19 cellular contexts compared by ENCODE assay signal in genomic region chr18:10120622-10121021, GRCh38.
DNase-seq lines count a peak whose midpoint lies in the region; FAIRE-seq and TF ChIP-seq lines count a peak whose summit lies in the region.
"Had no signal": no experiment of that assay in that cellular context is flagged by ENCODE, and none has a peak within 500 bp of the region (broad histone marks: within the 10 kb centered on the region; RNA-seq: fewer than 3 reads in every experiment).

No MANE protein-coding gene starts in this region.

- H3K36me3 Mint-ChIP-seq in CD14-positive monocyte = peaks cover 4 to 6% of the 10 kb centered on the region in 2 donors

- WGBS in mesenchymal stem cell = 95% methylated on average over 3 of the region's 3 CpGs

- no peak overlapping the region for H3K4me3 Mint-ChIP-seq in CD14-positive monocyte

- peak overlapping the region; percentile 78 for H4K8ac ChIP-seq in mesenchymal stem cell (ENCODE audit: low read length)

- DNase-seq in NCI-H146 (lab: John Stamatoyannopoulos, UW) (peak; percentile 29), NCI-H146 treated with DMSO at 0.1 percent for 48 hours (lab: John Stamatoyannopoulos, UW; ENCODE audit: unreplicated experiment) (no peak), NCI-H69 (lab: John Stamatoyannopoulos, UW) (peak; percentile 67), mesenchymal stem cell (no peak), urothelium cell line (ENCODE audit: low spot score) (no peak), CD14-positive monocyte (ENCODE audit: low spot score) (no peak), NCI-H1930 (lab: John Stamatoyannopoulos, UW) (no peak), germinal center (ENCODE audit: low spot score) (no peak)
- DNase-seq: GDM1, HCEC 1CT, NCI-H1105, NCI-H1694 treated with DMSO at 0.1 percent for 48 hours, NCI-H345, NCI-H748 treated with DMSO at 0.1 percent for 48 hours, PC-3, RPMI8226, SIG-M5 had no signal

- intact Hi-C loops in CD14-positive monocyte (cut with micrococcal nuclease) = no loop called here

- no peak overlapping the region for H3K4me2 ChIP-seq in mesenchymal stem cell (ENCODE audit: low read length, poor library complexity, severe bottlenecking)

- peak overlapping the region in 1 of 2 experiments; percentile 90 for H3K18ac ChIP-seq in mesenchymal stem cell (ENCODE audit: low read depth in 1 of 2, low read length in 2 of 2)

- peaks cover 0 to 9% (median 0%) of the 10 kb centered on the region in 3 donors for H3K27me3 Mint-ChIP-seq in CD14-positive monocyte (ENCODE audit: low read depth in 3 of 3)

- no peak overlapping the region for H3K23ac ChIP-seq in mesenchymal stem cell (ENCODE audit: low read length in 2 of 2)

- H2AK5ac ChIP-seq in mesenchymal stem cell (ENCODE audit: low read length, severe bottlenecking) = no peak overlapping the region

- no peak overlapping the region for H3K4me3 ChIP-seq in mesenchymal stem cell (ENCODE audit: insufficient read depth in 1 of 2, low read depth in 1 of 2, low read length in 2 of 2)
- H3K4me3 ChIP-seq: K562 had no signal

- H3K9me3 Mint-ChIP-seq in CD14-positive monocyte = peaks cover 0 to 5% (median 3%) of the 10 kb centered on the region in 7 donors

- no peaks in the 10 kb centered on the region for H3K36me3 ChIP-seq in mesenchymal stem cell (ENCODE audit: control insufficient read depth in 1 of 2, insufficient read depth in 2 of 2, low read depth in 1 of 2, low read length in 2 of 2)

- peak overlapping the region in 1 of 2 experiments; percentile 98 for H3K14ac ChIP-seq in mesenchymal stem cell (ENCODE audit: low read length in 2 of 2)

- H3K79me1 ChIP-seq in mesenchymal stem cell (replicated peaks; ENCODE audit: low read length, poor library complexity, severe bottlenecking) = no peaks in the 10 kb centered on the region

- H2BK5ac ChIP-seq in mesenchymal stem cell (ENCODE audit: low read depth, low read length, poor library complexity, severe bottlenecking) = no peak overlapping the region

- H3K27ac ChIP-seq in mesenchymal stem cell (ENCODE audit: low read length, poor library complexity, severe bottlenecking) = no peak overlapping the region
- H3K27ac ChIP-seq: 22Rv1 had no signal

- H2BK12ac ChIP-seq in mesenchymal stem cell (ENCODE audit: low read length in 2 of 2) = peak overlapping the region; percentile 94 to 96

- no peak overlapping the region for H2BK120ac ChIP-seq in mesenchymal stem cell (ENCODE audit: low read depth, low read length)

- H2AFZ ChIP-seq in mesenchymal stem cell (ENCODE audit: low read depth, low read length) = no peak overlapping the region

- peak overlapping the region in 1 of 7 donors; percentile 57 for H3K27ac Mint-ChIP-seq in CD14-positive monocyte

- H3K9ac ChIP-seq in mesenchymal stem cell (ENCODE audit: low read length) = no peak overlapping the region

- no peak for TF ChIP-seq CTCF in CD14-positive monocyte (IDR thresholded peaks at IDR 0.05)

- H3K4ac ChIP-seq in mesenchymal stem cell (ENCODE audit: low read depth in 1 of 2, low read length in 2 of 2) = no peak overlapping the region

- H4K91ac ChIP-seq in mesenchymal stem cell (ENCODE audit: low read length) = peak overlapping the region; percentile 89

- H3K27me3 ChIP-seq in mesenchymal stem cell (ENCODE audit: control insufficient read depth in 1 of 2, insufficient read depth in 1 of 2, low read length in 2 of 2) = no peaks in the 10 kb centered on the region

- H3K4me1 Mint-ChIP-seq in CD14-positive monocyte = peaks cover 58% of the 10 kb centered on the region

- H2BK15ac ChIP-seq in mesenchymal stem cell (ENCODE audit: low read depth, poor library complexity, severe bottlenecking) = peak overlapping the region; percentile 90

- H3K4me1 ChIP-seq in mesenchymal stem cell (ENCODE audit: control insufficient read depth, insufficient read depth, low read depth, low read length) = peaks cover 1% of the 10 kb centered on the region

- no peaks in the 10 kb centered on the region for H3K9me3 ChIP-seq in mesenchymal stem cell (ENCODE audit: control insufficient read depth, low read length)

- FAIRE-seq in urothelium cell line (lab: Jason Lieb, UNC) = peak; percentile 17
- FAIRE-seq: K562 had no signal

Comparison
In these comparisons a context has a peak if more than half of its experiments do, and no peak if none do; other contexts are left out.
1. DNase-seq: peak in NCI-H146 (single experiment) and NCI-H69 (single experiment); none in NCI-H146 treated with DMSO at 0.1 percent for 48 hours (single experiment), mesenchymal stem cell (single experiment), urothelium cell line (single experiment), CD14-positive monocyte (single experiment), NCI-H1930 (0 of 2) and germinal center (single experiment).